In the genomic region with DNA sequence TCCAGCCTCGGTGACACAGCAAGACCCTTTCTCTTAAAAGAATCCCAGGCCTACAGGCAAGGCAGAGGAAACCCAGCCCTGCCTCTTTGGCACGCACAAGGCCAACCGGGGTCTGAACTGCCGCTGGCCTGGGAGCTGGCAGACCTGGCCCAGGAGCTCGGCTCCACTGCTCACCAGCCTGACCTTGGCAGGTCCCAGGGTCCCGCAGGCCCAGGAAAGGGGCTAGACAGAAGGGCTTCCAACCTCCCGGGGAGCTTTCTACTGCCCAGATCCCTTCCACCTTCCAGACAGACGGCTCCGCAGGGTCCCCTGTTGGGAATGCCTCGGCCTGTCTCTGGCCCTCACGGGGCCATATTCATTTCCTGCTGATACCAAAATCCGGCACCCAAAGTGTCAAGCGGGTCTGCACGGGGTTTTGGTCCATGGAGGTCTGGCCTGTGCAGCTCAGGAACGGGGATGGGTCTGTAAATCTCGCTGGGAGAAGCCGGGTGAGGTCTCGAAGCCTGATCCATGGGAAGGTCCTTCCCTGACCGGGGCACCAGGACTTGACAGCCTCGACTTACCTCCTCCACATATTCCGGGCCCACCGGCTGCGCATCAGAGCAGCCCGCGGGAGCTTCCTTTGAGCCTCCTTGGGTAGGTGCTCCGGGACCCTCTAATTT, we compare ENCODE assay signal across 1 cellular context.
TF ChIP-seq lines count a peak whose summit lies in the region.

No MANE protein-coding gene starts in this region.

TF ChIP-seq in H1, 55 proteins besides CTCF, POLR2A, EP300 and RAD21:
- TF ChIP-seq POU5F1 (IDR thresholded peaks at IDR 0.05; ENCODE audit: low read depth, low read length) (no peak), TEAD4 (IDR thresholded peaks at IDR 0.05; ENCODE audit: low read depth, low read length) (no peak), POLR2AphosphoS5 (IDR thresholded peaks at IDR 0.05; ENCODE audit: low read depth, low read length) (no peak), TAF7 (optimal IDR thresholded peaks at IDR 0.05; ENCODE audit: borderline replicate concordance, low read depth, low read length) (no peak), SP1 (IDR thresholded peaks at IDR 0.05; ENCODE audit: low read depth, low read length) (no peak), KDM4A (IDR thresholded peaks at IDR 0.05; ENCODE audit: low read depth, low read length, severe bottlenecking) (no peak), BCL11A (IDR thresholded peaks at IDR 0.05; ENCODE audit: low read depth in 2 of 2, low read length in 2 of 2) (no peak), RFX5 (IDR thresholded peaks at IDR 0.05; ENCODE audit: borderline replicate concordance, low read depth, low read length) (no peak)
